13 cellular contexts compared by ENCODE assay signal in genomic region chr2:8548065-8548870, GRCh38.
A peak's percentile ranks its signal among the peaks of the same experiment; 100 is the strongest.
DNase-seq lines count a peak whose midpoint lies in the region; TF ChIP-seq lines count a peak whose summit lies in the region.
"Had no signal": no experiment of that assay in that cellular context is flagged by ENCODE, and none has a peak within 500 bp of the region (broad histone marks: within the 10 kb centered on the region; RNA-seq: fewer than 3 reads in every experiment).

No MANE protein-coding gene starts in this region.

- peaks cover 58% of the 10 kb centered on the region for H3K4me1 Mint-ChIP-seq in brain

- H2AFZ ChIP-seq in parathyroid adenoma = peak overlapping the region; percentile 34

- TF ChIP-seq POLR2A in prostate gland (IDR thresholded peaks at IDR 0.05) = no peak

- no peak overlapping the region for H3K4me3 Mint-ChIP-seq in brain
- H3K4me3 Mint-ChIP-seq: activated naive CD8-positive, alpha-beta T cell had no signal

- 0 out of 2 replicates have a peak, but pooled peaks have one; percentile 7 for TF ChIP-seq CTCF in GM12874 (IDR thresholded peaks at IDR 0.05; ENCODE audit: insufficient read depth, low read depth, low read length)
- no peak for TF ChIP-seq CTCF in brain (conservative IDR thresholded peaks at IDR 0.05)
- TF ChIP-seq CTCF in parathyroid adenoma (IDR thresholded peaks at IDR 0.05) = no peak
- no peak for TF ChIP-seq CTCF in prostate gland (IDR thresholded peaks at IDR 0.05)

- H3K27ac ChIP-seq in parathyroid adenoma = peak overlapping the region; percentile 68
- no peak overlapping the region for H3K27ac ChIP-seq in prostate gland

- no peak overlapping the region for H3K4me2 ChIP-seq in parathyroid adenoma (ENCODE audit: low read length)

- 93% methylated on average over 11 of the region's 11 CpGs for WGBS in prostate gland

- H3K4me1 ChIP-seq in parathyroid adenoma (peaks cover 49% of the 10 kb centered on the region), prostate gland (replicated peaks) (no peaks in the 10 kb centered on the region)
- H3K4me1 ChIP-seq: HAP-1 had no signal

- H3K27me3 ChIP-seq in parathyroid adenoma (ENCODE audit: control insufficient read depth, insufficient read depth, low read length) (no peaks in the 10 kb centered on the region), prostate gland (replicated peaks; ENCODE audit: insufficient read depth) (no peaks in the 10 kb centered on the region)

- H3K27ac Mint-ChIP-seq in brain = peak overlapping the region; percentile 19 to 69 (median 59)

- H3K36me3 ChIP-seq in parathyroid adenoma (ENCODE audit: control insufficient read depth, insufficient read depth, low read length) (no peaks in the 10 kb centered on the region), prostate gland (no peaks in the 10 kb centered on the region)
- H3K36me3 ChIP-seq: HAP-1 had no signal

- peaks cover 0 to 9% (median 2%) of the 10 kb centered on the region in 5 experiments for H3K9me3 Mint-ChIP-seq in brain

- H3K27me3 Mint-ChIP-seq in brain = no peaks in the 10 kb centered on the region
- H3K27me3 Mint-ChIP-seq: activated naive CD8-positive, alpha-beta T cell had no signal

- peak; percentile 91 for DNase-seq in NCI-H146 (lab: John Stamatoyannopoulos, UW)
- DNase-seq in NCI-H146 treated with DMSO at 0.1 percent for 48 hours (lab: John Stamatoyannopoulos, UW; ENCODE audit: unreplicated experiment) = no peak
- no peak for DNase-seq in prostate gland (ENCODE audit: low spot score)
- DNase-seq in NCI-H128 (lab: John Stamatoyannopoulos, UW; ENCODE audit: unreplicated experiment) = no peak
- no peak for DNase-seq in DMS79 (lab: John Stamatoyannopoulos, UW)
- DNase-seq: activated CD8-positive, alpha-beta memory T cell treated with anti-CD3 and anti-CD28 coated beads for 24 hours; NCI-H1930; SIG-M5 had no signal

- no peak overlapping the region for H3K9ac ChIP-seq in parathyroid adenoma

- intact Hi-C loops in prostate gland (cut with DNase I) = no loop called here

- H3K79me2 ChIP-seq in parathyroid adenoma = peaks cover 56% of the 10 kb centered on the region

- H3K36me3 Mint-ChIP-seq in brain = no peaks in the 10 kb centered on the region
- H3K36me3 Mint-ChIP-seq: activated naive CD8-positive, alpha-beta T cell had no signal

- H3K9me3 ChIP-seq in parathyroid adenoma (ENCODE audit: control insufficient read depth, low read length) (no peaks in the 10 kb centered on the region), prostate gland (no peaks in the 10 kb centered on the region)
- H3K9me3 ChIP-seq: HAP-1 had no signal

- H3K4me3 ChIP-seq in parathyroid adenoma (ENCODE audit: low read depth, low read length) = no peak overlapping the region
- H3K4me3 ChIP-seq in prostate gland = no peak overlapping the region
- H3K4me3 ChIP-seq: HAP-1 had no signal
